8 cellular contexts compared by ENCODE assay signal in genomic region chr13:48233886-48234488, GRCh38. TPM values are rescaled to one million over a fixed set of nuclear protein-coding genes. Genes with fewer than 3 reads are reported as not detected.
DNase-seq lines count a peak whose midpoint lies in the region; ATAC-seq and TF ChIP-seq lines count a peak whose summit lies in the region.

No MANE protein-coding gene starts in this region.

- no peaks in the 10 kb centered on the region; the same call in 1 of the 2 replicates for H3K36me3 ChIP-seq in GM06990 (ENCODE audit: control insufficient read depth, insufficient read depth, low read length)
- no peaks in the 10 kb centered on the region for H3K36me3 ChIP-seq in lower lobe of right lung
- peaks cover 0 to under 1% (median 0%) of the 10 kb centered on the region in 4 donors for H3K36me3 ChIP-seq in upper lobe of left lung

- DNase-seq in GM06990 (ENCODE audit: extremely low read depth, insufficient read length) (no peak), LoVo (ENCODE audit: low spot score) (peak; percentile 55), chondrocyte (ENCODE audit: low spot score) (no peak), lower lobe of right lung (no peak), upper lobe of left lung (no peak), NCI-H446 (lab: John Stamatoyannopoulos, UW) (no peak)
- no peak for DNase-seq in activated CD4-positive, alpha-beta T cell treated with anti-CD3 and anti-CD28 coated beads for 48 hours

- no peak for TF ChIP-seq POLR2A in upper lobe of left lung (IDR thresholded peaks at IDR 0.05)

- H3K36me3 Mint-ChIP-seq in chondrocyte (ENCODE audit: low read depth) = no peaks in the 10 kb centered on the region

- no peak for TF ChIP-seq EP300 in upper lobe of left lung (IDR thresholded peaks at IDR 0.05)

- intact Hi-C loops in lower lobe of right lung (cut with DNase I) = no loop called here

- no peaks in the 10 kb centered on the region for H3K27me3 Mint-ChIP-seq in chondrocyte (ENCODE audit: low read depth)

- TF ChIP-seq CTCF in GM06990 (IDR thresholded peaks at IDR 0.05; ENCODE audit: insufficient read depth, low read length, poor library complexity, severe bottlenecking) (no peak), chondrocyte (IDR thresholded peaks at IDR 0.05) (no peak), lower lobe of right lung (IDR thresholded peaks at IDR 0.05) (no peak), upper lobe of left lung (IDR thresholded peaks at IDR 0.05) (no peak)

- H3K4me1 Mint-ChIP-seq in chondrocyte (ENCODE audit: low read depth) = peaks cover 51% of the 10 kb centered on the region

- H3K9me3 ChIP-seq in lower lobe of right lung = no peaks in the 10 kb centered on the region
- no peaks in the 10 kb centered on the region for H3K9me3 ChIP-seq in upper lobe of left lung

- H3K4me3 Mint-ChIP-seq in chondrocyte (ENCODE audit: unreplicated experiment) = peak overlapping the region; percentile 91

- H3K4me1 ChIP-seq in lower lobe of right lung (peaks cover 40% of the 10 kb centered on the region), upper lobe of left lung (peaks cover 35 to 46% (median 45%) of the 10 kb centered on the region in 4 donors)

- H3K27ac ChIP-seq in lower lobe of right lung = peak overlapping the region; percentile 100
- peak overlapping the region; percentile 98 to 100 (median 100) for H3K27ac ChIP-seq in upper lobe of left lung

- H3K4me3 ChIP-seq in GM06990 (replicated peaks; ENCODE audit: low read depth, low read length) (peak overlapping the region; percentile 90), lower lobe of right lung (peak overlapping the region; percentile 93), upper lobe of left lung (peak overlapping the region; percentile 42 to 95 (median 91))

- no peaks in the 10 kb centered on the region for H3K9me3 Mint-ChIP-seq in chondrocyte (ENCODE audit: low read depth)

- peak overlapping the region; percentile 98 for H3K27ac Mint-ChIP-seq in chondrocyte (ENCODE audit: unreplicated experiment)

- peak in 1 of 2 donors; percentile 6 for ATAC-seq in lower lobe of right lung
- peak in 1 of 2 donors; percentile 4 for ATAC-seq in upper lobe of left lung (ENCODE audit: low FRiP score in 2 of 2)
- ATAC-seq in GM18868 (IDR thresholded peaks at IDR 0.05; ENCODE audit: unreplicated experiment) = no peak

- H3K27me3 ChIP-seq in GM06990 (replicated peaks; ENCODE audit: control insufficient read depth, insufficient read depth, low read length) (no peaks in the 10 kb centered on the region; the same call in none of the 2 replicates), lower lobe of right lung (ENCODE audit: low read depth) (no peaks in the 10 kb centered on the region), upper lobe of left lung (no peaks in the 10 kb centered on the region)

- WGBS in upper lobe of left lung, 2 donors = 1% methylated on average over 12 of the region's 12 CpGs

RNA-seq across cellular contexts. Expression of gene ITM2B, which starts 1.0 kb away (rescaled TPM):
- total RNA-seq in chondrocyte (339 to 450 TPM (median 350 TPM) in 3 replicates), lower lobe of right lung (834 TPM), upper lobe of left lung (100 to 1,000 TPM in 5 of 6 donors, 10 to 100 TPM in 1; 90.1 to 854 (median 640) TPM)
